In genomic region chr15:95922431-95922830, GRCh38 we compare ENCODE assay signal across 17 cellular contexts.
DNase-seq lines count a peak whose midpoint lies in the region; ATAC-seq and TF ChIP-seq lines count a peak whose summit lies in the region.
"Had no signal": no experiment of that assay in that cellular context is flagged by ENCODE, and none has a peak within 500 bp of the region (broad histone marks: within the 10 kb centered on the region; RNA-seq: fewer than 3 reads in every experiment).

No MANE protein-coding gene starts in this region.

- TF ChIP-seq CTCF in body of pancreas (IDR thresholded peaks at IDR 0.05) (peak in 4 of 7 experiments; percentile 29 to 34 (median 32)), endothelial cell (IDR thresholded peaks at IDR 0.05; ENCODE audit: unreplicated experiment) (no peak)

- no peak for TF ChIP-seq POLR2A in body of pancreas (IDR thresholded peaks at IDR 0.05)

- H3K9me3 ChIP-seq in body of pancreas: no peaks in the 10 kb centered on the region

- H3K4me1 Mint-ChIP-seq in endothelial cell (ENCODE audit: unreplicated experiment): no peaks in the 10 kb centered on the region
- H3K4me1 Mint-ChIP-seq: mesothelial cell of epicardium had no signal

- no peaks in the 10 kb centered on the region for H3K36me3 Mint-ChIP-seq in endothelial cell (ENCODE audit: low read depth, unreplicated experiment)
- H3K36me3 Mint-ChIP-seq: mesothelial cell of epicardium had no signal

- H3K9me3 Mint-ChIP-seq in endothelial cell (ENCODE audit: unreplicated experiment): no peaks in the 10 kb centered on the region
- H3K9me3 Mint-ChIP-seq: mesothelial cell of epicardium had no signal

- no peak overlapping the region for H3K27ac Mint-ChIP-seq in endothelial cell (ENCODE audit: unreplicated experiment)
- H3K27ac Mint-ChIP-seq: mesothelial cell of epicardium had no signal

- no peak overlapping the region for H3K4me3 Mint-ChIP-seq in endothelial cell (ENCODE audit: unreplicated experiment)
- H3K4me3 Mint-ChIP-seq: mesothelial cell of epicardium had no signal

- DNase-seq in SIG-M5 treated with dmso at 0.1 percent for 504 hours (lab: John Stamatoyannopoulos, UW; ENCODE audit: unreplicated experiment) (peak; percentile 13), SIG-M5 (lab: John Stamatoyannopoulos, UW) (no peak), body of pancreas (peak in 3 of 4 donors; percentile 6 to 15 (median 15)), renal cortical epithelial cell (ENCODE audit: low read depth) (peak; percentile 48), DMS53 treated with DMSO at 0.1 percent for 48 hours (lab: John Stamatoyannopoulos, UW; ENCODE audit: unreplicated experiment) (no peak), DMS 273 treated with DMSO at 0.1 percent for 48 hours (lab: John Stamatoyannopoulos, UW) (no peak), endothelial cell (ENCODE audit: low spot score) (no peak)
- DNase-seq: activated T-cell treated with anti-CD3 and anti-CD28 coated beads, Interleukin-2, amount 50 U/mL, for 1 hour; amniotic stem cell; dorsolateral prefrontal cortex; GOT3; NCI-H1105; nucleus accumbens; stimulated activated CD4-positive, alpha-beta T cell treated with anti-CD3 and anti-CD28 coated beads, Interleukin-12 subunit alpha, Interleukin-12 subunit beta, amount 100 ng/mL, for 4 hours; substantia nigra had no signal

- H3K27me3 ChIP-seq in body of pancreas: no peaks in the 10 kb centered on the region

- peaks cover 3% of the 10 kb centered on the region for H3K27me3 Mint-ChIP-seq in endothelial cell (ENCODE audit: unreplicated experiment)

- intact Hi-C loops in body of pancreas (cut with DNase I): no loop called here

- 53 to 62% methylated on average over 7 of the region's 7 CpGs for WGBS in body of pancreas, 2 donors

- H3K27ac ChIP-seq in body of pancreas: no peak overlapping the region
- H3K27ac ChIP-seq: dorsolateral prefrontal cortex had no signal

- no peaks in the 10 kb centered on the region for H3K36me3 ChIP-seq in body of pancreas (replicated peaks in 1 of 2; ENCODE audit: insufficient read depth in 1 of 2, low read depth in 2 of 2)

- no peak overlapping the region for H3K4me3 ChIP-seq in body of pancreas
- H3K4me3 ChIP-seq: dorsolateral prefrontal cortex had no signal

- ATAC-seq in HG03442 (IDR thresholded peaks at IDR 0.05; ENCODE audit: unreplicated experiment) (peak; percentile 52), body of pancreas (no peak)

- H3K4me1 ChIP-seq in body of pancreas: no peaks in the 10 kb centered on the region

Comparison
In these comparisons a context has a peak if more than half of its experiments do, and no peak if none do; other contexts are left out.
1. DNase-seq: peak in SIG-M5 treated with dmso at 0.1 percent for 504 hours (single experiment), body of pancreas (3 of 4) and renal cortical epithelial cell (single experiment); none in SIG-M5 (single experiment), DMS53 treated with DMSO at 0.1 percent for 48 hours (single experiment), DMS 273 treated with DMSO at 0.1 percent for 48 hours (single experiment) and endothelial cell (single experiment).